In the genomic region with DNA sequence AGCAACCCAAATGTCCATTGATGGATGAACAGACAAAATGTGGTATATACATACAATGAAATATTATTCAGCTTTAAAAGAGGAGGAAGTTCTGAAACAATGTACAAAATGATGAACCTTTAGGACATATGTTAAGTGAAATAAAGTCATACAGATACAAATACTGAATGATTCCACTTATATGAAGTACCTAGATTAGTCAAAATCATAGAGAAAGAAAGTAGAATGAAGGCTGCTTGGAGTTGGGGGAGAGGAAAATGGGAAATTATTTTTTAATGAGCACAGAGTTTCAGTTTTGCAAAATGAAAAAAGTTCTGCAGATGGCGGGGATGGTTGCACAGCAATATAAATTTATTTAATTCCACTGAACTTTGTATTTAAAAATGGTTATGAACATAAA, we compare ENCODE assay signal across 20 cellular contexts. TPM values are rescaled to one million over a fixed set of nuclear protein-coding genes. Genes with fewer than 3 reads are reported as not detected.
DNase-seq lines count a peak whose midpoint lies in the region; ATAC-seq and TF ChIP-seq lines count a peak whose summit lies in the region.
"Had no signal": no experiment of that assay in that cellular context is flagged by ENCODE, and none has a peak within 500 bp of the region (broad histone marks: within the 10 kb centered on the region; RNA-seq: fewer than 3 reads in every experiment).

No MANE protein-coding gene starts in this region.

- H3K79me2 ChIP-seq in OCI-LY3 (ENCODE audit: low read length) = no peaks in the 10 kb centered on the region

- peak overlapping the region; percentile 40 for H3K27ac Mint-ChIP-seq in activated naive CD8-positive, alpha-beta T cell treated with anti-CD3 and anti-CD28 coated beads, Interleukin-2, amount 50 U/mL, for 24 hours
- no peak overlapping the region for H3K27ac Mint-ChIP-seq in activated naive CD8-positive, alpha-beta T cell treated with anti-CD3 and anti-CD28 coated beads for 36 hours
- peak overlapping the region; percentile 82 for H3K27ac Mint-ChIP-seq in memory B cell
- peak overlapping the region; percentile 33 for H3K27ac Mint-ChIP-seq in stimulated activated naive B cell treated with anti-CD40 and anti-IgM and Interleukin-4, amounts not matched to agents 10 μg/mL and 1 μg/mL and 100 μg/mL, for 72 hours
- H3K27ac Mint-ChIP-seq: CD8-positive, alpha-beta T cell; H9 had no signal

- H3K27ac ChIP-seq in OCI-LY3 (ENCODE audit: low read length) = peak overlapping the region; percentile 15
- H3K27ac ChIP-seq: 22Rv1; A549; BLaER1 treated with 17β-estradiol and CSF1 and Interleukin-3, amounts not matched to agents 10 nM and 100 nM; HL-60 had no signal

- no peaks in the 10 kb centered on the region for H4K20me1 ChIP-seq in OCI-LY3 (ENCODE audit: insufficient read depth, low read length)
- H4K20me1 ChIP-seq: BLaER1 treated with 17β-estradiol and CSF1 and Interleukin-3, amounts not matched to agents 10 nM and 100 nM had no signal

- no peaks in the 10 kb centered on the region for H3K36me3 ChIP-seq in OCI-LY3 (replicated peaks; ENCODE audit: low read depth, low read length)
- H3K36me3 ChIP-seq: BLaER1 treated with 17β-estradiol and CSF1 and Interleukin-3, amounts not matched to agents 10 nM and 100 nM had no signal

- TF ChIP-seq CTCF in OCI-LY3 (IDR thresholded peaks at IDR 0.05; ENCODE audit: low read depth, low read length) = no peak

- H3K4me2 ChIP-seq in OCI-LY3 (ENCODE audit: low read length) = peak overlapping the region; percentile 89
- H3K4me2 ChIP-seq: A549; BLaER1 treated with 17β-estradiol and CSF1 and Interleukin-3, amounts not matched to agents 10 nM and 100 nM had no signal

- ATAC-seq in activated naive CD8-positive, alpha-beta T cell treated with anti-CD3 and anti-CD28 coated beads, Interleukin-2, amount 50 U/mL, for 24 hours = no peak
- ATAC-seq in memory B cell (ENCODE audit: low read depth) = no peak
- ATAC-seq in stimulated activated naive B cell treated with anti-CD40 and anti-IgM and Interleukin-4, amounts not matched to agents 10 μg/mL and 1 μg/mL and 100 μg/mL, for 72 hours (replicated peaks) = no peak
- no peak for ATAC-seq in HG02852 (IDR thresholded peaks at IDR 0.05; ENCODE audit: unreplicated experiment)
- no peak for ATAC-seq in HG03108 (IDR thresholded peaks at IDR 0.05; ENCODE audit: unreplicated experiment)
- ATAC-seq: A549; CD8-positive, alpha-beta T cell; K562 had no signal

- H3K27me3 ChIP-seq in OCI-LY3 (ENCODE audit: low read depth, low read length) = no peaks in the 10 kb centered on the region
- H3K27me3 ChIP-seq: BLaER1 treated with 17β-estradiol and CSF1 and Interleukin-3, amounts not matched to agents 10 nM and 100 nM had no signal

- H2AFZ ChIP-seq in OCI-LY3 (ENCODE audit: low read depth, low read length) = no peak overlapping the region

- no peaks in the 10 kb centered on the region; the same call in 1 of the 2 replicates for H3K9me3 ChIP-seq in OCI-LY3 (ENCODE audit: insufficient read depth, low read length)
- H3K9me3 ChIP-seq: A549; BLaER1 treated with 17β-estradiol and CSF1 and Interleukin-3, amounts not matched to agents 10 nM and 100 nM had no signal

- no peak overlapping the region for H3K9ac ChIP-seq in OCI-LY3 (ENCODE audit: low read length)
- H3K9ac ChIP-seq: BLaER1 treated with 17β-estradiol and CSF1 and Interleukin-3, amounts not matched to agents 10 nM and 100 nM had no signal

- peaks cover 50% of the 10 kb centered on the region for H3K4me1 ChIP-seq in OCI-LY3 (ENCODE audit: low read length)
- H3K4me1 ChIP-seq: A549 had no signal

- H3K36me3 Mint-ChIP-seq in activated naive CD8-positive, alpha-beta T cell treated with anti-CD3 and anti-CD28 coated beads, Interleukin-2, amount 50 U/mL, for 24 hours (ENCODE audit: low read depth) = no peaks in the 10 kb centered on the region
- H3K36me3 Mint-ChIP-seq in activated naive CD8-positive, alpha-beta T cell treated with anti-CD3 and anti-CD28 coated beads for 36 hours = no peaks in the 10 kb centered on the region
- H3K36me3 Mint-ChIP-seq in memory B cell = peaks cover 13% of the 10 kb centered on the region
- peaks cover 18 to 35% of the 10 kb centered on the region in 2 donors for H3K36me3 Mint-ChIP-seq in stimulated activated naive B cell treated with anti-CD40 and anti-IgM and Interleukin-4, amounts not matched to agents 10 μg/mL and 1 μg/mL and 100 μg/mL, for 72 hours
- H3K36me3 Mint-ChIP-seq: CD8-positive, alpha-beta T cell had no signal

- H3K27me3 Mint-ChIP-seq in activated naive CD8-positive, alpha-beta T cell treated with anti-CD3 and anti-CD28 coated beads, Interleukin-2, amount 50 U/mL, for 24 hours = peaks cover 18% of the 10 kb centered on the region
- H3K27me3 Mint-ChIP-seq in activated naive CD8-positive, alpha-beta T cell treated with anti-CD3 and anti-CD28 coated beads for 36 hours = peaks cover 40% of the 10 kb centered on the region
- no peaks in the 10 kb centered on the region for H3K27me3 Mint-ChIP-seq in memory B cell
- no peaks in the 10 kb centered on the region for H3K27me3 Mint-ChIP-seq in stimulated activated naive B cell treated with anti-CD40 and anti-IgM and Interleukin-4, amounts not matched to agents 10 μg/mL and 1 μg/mL and 100 μg/mL, for 72 hours

- peaks cover 15% of the 10 kb centered on the region for H3K4me1 Mint-ChIP-seq in activated naive CD8-positive, alpha-beta T cell treated with anti-CD3 and anti-CD28 coated beads, Interleukin-2, amount 50 U/mL, for 24 hours
- peaks cover 11% of the 10 kb centered on the region for H3K4me1 Mint-ChIP-seq in activated naive CD8-positive, alpha-beta T cell treated with anti-CD3 and anti-CD28 coated beads for 36 hours
- peaks cover 30% of the 10 kb centered on the region for H3K4me1 Mint-ChIP-seq in memory B cell
- H3K4me1 Mint-ChIP-seq in stimulated activated naive B cell treated with anti-CD40 and anti-IgM and Interleukin-4, amounts not matched to agents 10 μg/mL and 1 μg/mL and 100 μg/mL, for 72 hours = peaks cover 33 to 65% of the 10 kb centered on the region in 2 donors

- DNase-seq in activated naive CD8-positive, alpha-beta T cell treated with anti-CD3 and anti-CD28 coated beads, Interleukin-2, amount 50 U/mL, for 24 hours = no peak
- DNase-seq in activated naive CD8-positive, alpha-beta T cell treated with anti-CD3 and anti-CD28 coated beads for 36 hours = no peak
- DNase-seq in memory B cell (ENCODE audit: low spot score in 2 of 2) (no peak), pons (ENCODE audit: low spot score) (no peak)
- DNase-seq in stimulated activated naive B cell treated with anti-CD40 and anti-IgM and Interleukin-4, amounts not matched to agents 10 μg/mL and 1 μg/mL and 100 μg/mL, for 72 hours = no peak
- DNase-seq: Calu3; CD8-positive, alpha-beta T cell; DMS79 treated with DMSO at 0.1 percent for 48 hours; GF-D8; H9 had no signal

- no peaks in the 10 kb centered on the region for H3K9me3 Mint-ChIP-seq in activated naive CD8-positive, alpha-beta T cell treated with anti-CD3 and anti-CD28 coated beads, Interleukin-2, amount 50 U/mL, for 24 hours
- H3K9me3 Mint-ChIP-seq in activated naive CD8-positive, alpha-beta T cell treated with anti-CD3 and anti-CD28 coated beads for 36 hours = no peaks in the 10 kb centered on the region
- no peaks in the 10 kb centered on the region for H3K9me3 Mint-ChIP-seq in memory B cell
- H3K9me3 Mint-ChIP-seq in stimulated activated naive B cell treated with anti-CD40 and anti-IgM and Interleukin-4, amounts not matched to agents 10 μg/mL and 1 μg/mL and 100 μg/mL, for 72 hours = peaks cover 3% of the 10 kb centered on the region in 2 donors
- H3K9me3 Mint-ChIP-seq: CD8-positive, alpha-beta T cell; H9 had no signal

- H3K4me3 ChIP-seq in OCI-LY3 (ENCODE audit: low read length) = no peak overlapping the region
- H3K4me3 ChIP-seq: A549; BLaER1 treated with 17β-estradiol and CSF1 and Interleukin-3, amounts not matched to agents 10 nM and 100 nM; K562 had no signal

- H3K4me3 Mint-ChIP-seq in activated naive CD8-positive, alpha-beta T cell treated with anti-CD3 and anti-CD28 coated beads, Interleukin-2, amount 50 U/mL, for 24 hours = no peak overlapping the region
- no peak overlapping the region for H3K4me3 Mint-ChIP-seq in activated naive CD8-positive, alpha-beta T cell treated with anti-CD3 and anti-CD28 coated beads for 36 hours
- peak overlapping the region; percentile 60 for H3K4me3 Mint-ChIP-seq in memory B cell
- peak overlapping the region; percentile 28 to 66 for H3K4me3 Mint-ChIP-seq in stimulated activated naive B cell treated with anti-CD40 and anti-IgM and Interleukin-4, amounts not matched to agents 10 μg/mL and 1 μg/mL and 100 μg/mL, for 72 hours
- H3K4me3 Mint-ChIP-seq: CD8-positive, alpha-beta T cell; H9 had no signal

RNA-seq across cellular contexts. Expression of gene COL19A1, which starts 12.4 kb away (rescaled TPM):
- under 1 TPM; 0.36 to 0.47 TPM for total RNA-seq in activated naive CD8-positive, alpha-beta T cell treated with anti-CD3 and anti-CD28 coated beads for 36 hours
- total RNA-seq: Calu3, H1, H9, HT1080, K562 had no signal

Comparison
In these comparisons a context has a peak if more than half of its experiments do, and no peak if none do; other contexts are left out.
1. H3K4me3 Mint-ChIP-seq: peak in memory B cell (single experiment) and stimulated activated naive B cell treated with anti-CD40 and anti-IgM and Interleukin-4, amounts not matched to agents 10 μg/mL and 1 μg/mL and 100 μg/mL, for 72 hours (2 of 2); none in activated naive CD8-positive, alpha-beta T cell treated with anti-CD3 and anti-CD28 coated beads, Interleukin-2, amount 50 U/mL, for 24 hours (single experiment) and activated naive CD8-positive, alpha-beta T cell treated with anti-CD3 and anti-CD28 coated beads for 36 hours (single experiment).